ENCODE assay signal across 8 cellular contexts in genomic region chr10:62373639-62373994, GRCh38. TPM values are rescaled to one million over a fixed set of nuclear protein-coding genes. Genes with fewer than 3 reads are reported as not detected.
DNase-seq lines count a peak whose midpoint lies in the region; ATAC-seq, FAIRE-seq and TF ChIP-seq lines count a peak whose summit lies in the region.

No MANE protein-coding gene starts in this region.

- H3K4me3 ChIP-seq in CD8-positive, alpha-beta T cell (ENCODE audit: low read depth, low read length): peak overlapping the region; percentile 47
- H3K4me3 ChIP-seq in fibroblast of lung (replicated peaks in 1 of 4; ENCODE audit: control extremely low read depth in 1 of 4, insufficient read depth in 1 of 4, low read depth in 3 of 4, low read length in 4 of 4) (peak overlapping the region; percentile 54 to 66 (median 60)), ovary (peak overlapping the region; percentile 38)

- H3K27ac Mint-ChIP-seq in CD8-positive, alpha-beta T cell: no peak overlapping the region

- TF ChIP-seq POLR2A in ovary (IDR thresholded peaks at IDR 0.05): no peak

- no peak for TF ChIP-seq CTCF in CD8-positive, alpha-beta T cell (IDR thresholded peaks at IDR 0.05)
- no peak for TF ChIP-seq CTCF in fibroblast of lung (conservative IDR thresholded peaks at IDR 0.05 in 1 of 2, IDR thresholded peaks at IDR 0.05 in 1 of 2; ENCODE audit: low read depth in 1 of 2, low read length in 2 of 2)
- TF ChIP-seq CTCF in ovary (IDR thresholded peaks at IDR 0.05): no peak
- TF ChIP-seq CTCF in D721Med (IDR thresholded peaks at IDR 0.05; ENCODE audit: insufficient read depth, missing control alignments): no peak

- intact Hi-C loops in CD8-positive, alpha-beta T cell (cut with DNase I, micrococcal nuclease): no loop called here
- intact Hi-C loops in ovary (cut with DNase I): no loop called here

- H3K9me3 Mint-ChIP-seq in CD8-positive, alpha-beta T cell: no peaks in the 10 kb centered on the region

- H3K4me2 ChIP-seq in fibroblast of lung (ENCODE audit: extremely low read depth, insufficient read depth, low read length): peak overlapping the region; percentile 83

- no peaks in the 10 kb centered on the region for H3K36me3 Mint-ChIP-seq in CD8-positive, alpha-beta T cell

- H3K79me2 ChIP-seq in fibroblast of lung (ENCODE audit: control insufficient read depth, insufficient read depth, low read length): no peaks in the 10 kb centered on the region

- H2AFZ ChIP-seq in fibroblast of lung (ENCODE audit: low read length): peak overlapping the region; percentile 80

- no peak for TF ChIP-seq EP300 in ovary (IDR thresholded peaks at IDR 0.05)

- H3K4me1 ChIP-seq in CD8-positive, alpha-beta T cell (ENCODE audit: insufficient read depth, low read length): peaks cover 10% of the 10 kb centered on the region
- H3K4me1 ChIP-seq in fibroblast of lung (ENCODE audit: control insufficient read depth, extremely low read depth, insufficient read depth, low read length) (no peaks in the 10 kb centered on the region), ovary (ENCODE audit: insufficient read depth) (peaks cover 1% of the 10 kb centered on the region)

- H3K9ac ChIP-seq in fibroblast of lung (ENCODE audit: insufficient read depth, low read length): no peak overlapping the region

- H3K9me3 ChIP-seq in CD8-positive, alpha-beta T cell (ENCODE audit: low read length): no peaks in the 10 kb centered on the region
- H3K9me3 ChIP-seq in fibroblast of lung (ENCODE audit: control insufficient read depth, insufficient read depth, low read depth, low read length) (no peaks in the 10 kb centered on the region), ovary (no peaks in the 10 kb centered on the region)

- no peaks in the 10 kb centered on the region for H3K36me3 ChIP-seq in CD8-positive, alpha-beta T cell (ENCODE audit: insufficient read depth, low read length)
- no peaks in the 10 kb centered on the region for H3K36me3 ChIP-seq in fibroblast of lung (ENCODE audit: control insufficient read depth, insufficient read depth, low read length)
- no peaks in the 10 kb centered on the region for H3K36me3 ChIP-seq in ovary

- H3K27ac ChIP-seq in CD8-positive, alpha-beta T cell (ENCODE audit: low read depth, low read length): no peak overlapping the region
- H3K27ac ChIP-seq in fibroblast of lung (ENCODE audit: insufficient read depth, low read length) (no peak overlapping the region), ovary (no peak overlapping the region)

- CTCF ChIA-PET in CD8-positive, alpha-beta T cell (lab: Charles Lee): no interaction called here

- no peak for ATAC-seq in CD8-positive, alpha-beta T cell
- ATAC-seq in SK-N-SH treated with all-trans-retinoic acid at 6 μM for 48 hours: peak; percentile 39

- FAIRE-seq in D721Med (lab: Jason Lieb, UNC): no peak

- H3K4me1 Mint-ChIP-seq in CD8-positive, alpha-beta T cell (ENCODE audit: low read depth): peaks cover 14% of the 10 kb centered on the region

- H3K4me3 Mint-ChIP-seq in CD8-positive, alpha-beta T cell: peak overlapping the region; percentile 78

- no peaks in the 10 kb centered on the region for H4K20me1 ChIP-seq in fibroblast of lung (ENCODE audit: control insufficient read depth, extremely low read depth, insufficient read depth, low read length)

- peaks cover 22% of the 10 kb centered on the region for H3K27me3 Mint-ChIP-seq in CD8-positive, alpha-beta T cell (ENCODE audit: low read depth)

- POLR2A ChIA-PET in CD8-positive, alpha-beta T cell (lab: Charles Lee): no interaction called here

- WGBS in ovary, 3 donors: 19 to 25% (median 21%) methylated on average over 8 of the region's 8 CpGs

- peaks cover 4% of the 10 kb centered on the region for H3K27me3 ChIP-seq in CD8-positive, alpha-beta T cell (ENCODE audit: insufficient read depth, low read length)
- H3K27me3 ChIP-seq in fibroblast of lung (ENCODE audit: control insufficient read depth, insufficient read depth, low read length): no peaks in the 10 kb centered on the region
- no peaks in the 10 kb centered on the region for H3K27me3 ChIP-seq in ovary

- DNase-seq in CD8-positive, alpha-beta T cell: no peak
- DNase-seq in fibroblast of lung (ENCODE audit: low read depth in 2 of 2) (no peak), ovary (no peak), T1000 (lab: John Stamatoyannopoulos, UW) (no peak), D721Med (ENCODE audit: insufficient read length, low spot score) (no peak), AG08396 (ENCODE audit: low spot score) (no peak), RKO (ENCODE audit: low spot score) (no peak)

TF ChIP-seq in SK-N-SH treated with all-trans-retinoic acid at 6 μM for 48 hours, 23 proteins besides CTCF, POLR2A, EP300 and RAD21:
- no peak for TF ChIP-seq TOX (CRISPR knock-in tag; IDR thresholded peaks at IDR 0.05; ENCODE audit: borderline replicate concordance)
- no peak for TF ChIP-seq TSHZ2 (CRISPR knock-in tag; IDR thresholded peaks at IDR 0.05)
- no peak for TF ChIP-seq CREB5 (CRISPR knock-in tag; IDR thresholded peaks at IDR 0.05; ENCODE audit: low read depth)
- no peak for TF ChIP-seq ISL1 (CRISPR knock-in tag; IDR thresholded peaks at IDR 0.05)
- no peak for TF ChIP-seq BACH2 (CRISPR knock-in tag; IDR thresholded peaks at IDR 0.05; ENCODE audit: borderline replicate concordance)
- no peak for TF ChIP-seq ZFP3 (CRISPR knock-in tag; IDR thresholded peaks at IDR 0.05)
- TF ChIP-seq ZNF8 (CRISPR knock-in tag; IDR thresholded peaks at IDR 0.05): no peak
- no peak for TF ChIP-seq OSR1 (CRISPR knock-in tag; IDR thresholded peaks at IDR 0.05)
- TF ChIP-seq RARB (CRISPR knock-in tag; IDR thresholded peaks at IDR 0.05): no peak
- TF ChIP-seq ZFP30 (CRISPR knock-in tag; IDR thresholded peaks at IDR 0.05): no peak
- no peak for TF ChIP-seq PATZ1 (CRISPR knock-in tag; IDR thresholded peaks at IDR 0.05; ENCODE audit: borderline replicate concordance)
- no peak for TF ChIP-seq TCF4 (CRISPR knock-in tag; IDR thresholded peaks at IDR 0.05; ENCODE audit: borderline replicate concordance)
- TF ChIP-seq ARNTL (CRISPR knock-in tag; IDR thresholded peaks at IDR 0.05; ENCODE audit: borderline replicate concordance, low read depth): no peak

RNA-seq across cellular contexts. Expression of gene ZNF365, which starts 0.6 kb away (rescaled TPM):
- total RNA-seq in CD8-positive, alpha-beta T cell: under 1 TPM; 0.60 to 0.61 TPM
- total RNA-seq in fibroblast of lung: 2.8 and 5.8 TPM in 2 replicates
- 1.2 and 3.0 TPM in 2 replicates for polyA plus RNA-seq in fibroblast of lung
- 0.58 and 1.9 TPM in 2 replicates for polyA plus RNA-seq in fibroblast of lung (2012)
- 0.74 and 2.2 TPM in 2 replicates for polyA minus RNA-seq in fibroblast of lung (ENCODE audit: low replicate concordance)
- 1 to 10 TPM in 2 of 7 donors, under 1 TPM in 5; 0.20 to 1.6 (median 0.45) TPM for total RNA-seq in ovary
- polyA plus RNA-seq in ovary: under 1 TPM; 0.16 to 0.80 TPM
